ENCODE assay signal across 14 cellular contexts in genomic region chr2:77642339-77642738, GRCh38.
A peak's percentile ranks its signal among the peaks of the same experiment; 100 is the strongest.
DNase-seq lines count a peak whose midpoint lies in the region; ATAC-seq and TF ChIP-seq lines count a peak whose summit lies in the region.
"Had no signal": no experiment of that assay in that cellular context is flagged by ENCODE, and none has a peak within 500 bp of the region (broad histone marks: within the 10 kb centered on the region; RNA-seq: fewer than 3 reads in every experiment).

No MANE protein-coding gene starts in this region.

- H3K9me3 ChIP-seq in BE2C (no peaks in the 10 kb centered on the region), adrenal gland (replicated peaks in 1 of 3) (no peaks in the 10 kb centered on the region)

- DNase-seq in NCI-H345 (lab: John Stamatoyannopoulos, UW): peak; percentile 15
- DNase-seq in NCI-H345 treated with DMSO at 0.1 percent for 48 hours (lab: John Stamatoyannopoulos, UW; ENCODE audit: unreplicated experiment): no peak
- peak; percentile 2 for DNase-seq in BE2C
- peak; percentile 32 for DNase-seq in posterior vena cava (ENCODE audit: low spot score)
- DNase-seq in adrenal gland: no peak
- no peak for DNase-seq in activated T-cell treated with anti-CD3 and anti-CD28 coated beads, Interleukin-2, amount 50 U/mL, for 72 hours
- DNase-seq: C1 segment of cervical spinal cord; CD4-positive, CD25-positive, alpha-beta regulatory T cell; CD8-positive, alpha-beta memory T cell; COR-L47; H9 had no signal

- WGBS in adrenal gland, 4 donors: 80 to 95% (median 89%) methylated on average over 1 of the region's 1 CpG

- no peak for ATAC-seq in activated T-cell treated with anti-CD3 and anti-CD28 coated beads, Interleukin-2, amount 50 U/mL, for 72 hours (replicated peaks in 1 of 2)
- ATAC-seq: HepG2 had no signal

- H3K27ac ChIP-seq in adrenal gland: no peak overlapping the region

- intact Hi-C loops in posterior vena cava (cut with DNase I): no loop called here
- intact Hi-C loops in adrenal gland (cut with DNase I): no loop called here

- TF ChIP-seq CTCF in BE2C (IDR thresholded peaks at IDR 0.05; ENCODE audit: low read depth, low read length): no peak
- no peak for TF ChIP-seq CTCF in adrenal gland (IDR thresholded peaks at IDR 0.05)

- TF ChIP-seq POLR2A in adrenal gland (IDR thresholded peaks at IDR 0.05): no peak

- no peaks in the 10 kb centered on the region for H3K4me1 Mint-ChIP-seq in activated T-cell treated with anti-CD3 and anti-CD28 coated beads, Interleukin-2, amount 50 U/mL, for 72 hours (ENCODE audit: low read depth)
- H3K4me1 Mint-ChIP-seq: B cell; CD4-positive, CD25-positive, alpha-beta regulatory T cell; CD8-positive, alpha-beta memory T cell; H9 had no signal

- no peaks in the 10 kb centered on the region for H3K36me3 ChIP-seq in BE2C
- H3K36me3 ChIP-seq in adrenal gland (replicated peaks in 1 of 2): no peaks in the 10 kb centered on the region

- H3K27ac Mint-ChIP-seq in activated T-cell treated with anti-CD3 and anti-CD28 coated beads, Interleukin-2, amount 50 U/mL, for 72 hours: no peak overlapping the region
- H3K27ac Mint-ChIP-seq: B cell; CD4-positive, CD25-positive, alpha-beta regulatory T cell had no signal

- H3K4me3 Mint-ChIP-seq in activated T-cell treated with anti-CD3 and anti-CD28 coated beads, Interleukin-2, amount 50 U/mL, for 72 hours: no peak overlapping the region
- H3K4me3 Mint-ChIP-seq: B cell; CD4-positive, CD25-positive, alpha-beta regulatory T cell; CD8-positive, alpha-beta memory T cell; H9 had no signal

- H3K4me1 ChIP-seq in BE2C (no peaks in the 10 kb centered on the region), adrenal gland (replicated peaks in 1 of 2) (no peaks in the 10 kb centered on the region)

- H3K27me3 ChIP-seq in BE2C (no peaks in the 10 kb centered on the region), adrenal gland (no peaks in the 10 kb centered on the region)

- TF ChIP-seq RAD21 in Ishikawa (IDR thresholded peaks at IDR 0.05; ENCODE audit: low read depth): no peak

- no peak for TF ChIP-seq EP300 in Ishikawa (IDR thresholded peaks at IDR 0.05; ENCODE audit: borderline replicate concordance)

- no peak overlapping the region for H3K4me3 ChIP-seq in BE2C (ENCODE audit: low read depth, low read length)
- H3K4me3 ChIP-seq in adrenal gland: no peak overlapping the region

- H3K9me3 Mint-ChIP-seq in activated T-cell treated with anti-CD3 and anti-CD28 coated beads, Interleukin-2, amount 50 U/mL, for 72 hours: peaks cover 8 to 20% of the 10 kb centered on the region in 2 donors

- peaks cover 2 to 8% of the 10 kb centered on the region in 2 donors for H3K36me3 Mint-ChIP-seq in activated T-cell treated with anti-CD3 and anti-CD28 coated beads, Interleukin-2, amount 50 U/mL, for 72 hours (ENCODE audit: insufficient read depth in 2 of 2)
- H3K36me3 Mint-ChIP-seq: CD4-positive, CD25-positive, alpha-beta regulatory T cell; CD8-positive, alpha-beta memory T cell had no signal

- no peaks in the 10 kb centered on the region for H3K27me3 Mint-ChIP-seq in activated T-cell treated with anti-CD3 and anti-CD28 coated beads, Interleukin-2, amount 50 U/mL, for 72 hours (ENCODE audit: low read depth)
- H3K27me3 Mint-ChIP-seq: B cell; CD4-positive, CD25-positive, alpha-beta regulatory T cell; CD8-positive, alpha-beta memory T cell had no signal

TF ChIP-seq in Ishikawa, 13 proteins besides CTCF, POLR2A, EP300 and RAD21:
- TF ChIP-seq YY1 (IDR thresholded peaks at IDR 0.05; ENCODE audit: low read depth) (no peak), EGR1 (IDR thresholded peaks at IDR 0.05) (no peak), MAX (IDR thresholded peaks at IDR 0.05) (no peak), TEAD4 (IDR thresholded peaks at IDR 0.05) (no peak), NFIC (IDR thresholded peaks at IDR 0.05) (peak; percentile 54)
TF ChIP-seq in Ishikawa: peak in this region for 1.

Comparison
In these comparisons a context has a peak if more than half of its experiments do, and no peak if none do; other contexts are left out.
1. DNase-seq: peak in NCI-H345 (single experiment), BE2C (single experiment) and posterior vena cava (single experiment); none in NCI-H345 treated with DMSO at 0.1 percent for 48 hours (single experiment), adrenal gland (0 of 7) and activated T-cell treated with anti-CD3 and anti-CD28 coated beads, Interleukin-2, amount 50 U/mL, for 72 hours (0 of 2).